ENCODE assay signal across 7 cellular contexts in genomic region chr2:130355578-130356431, GRCh38. TPM values are rescaled to one million over a fixed set of nuclear protein-coding genes. Genes with fewer than 3 reads are reported as not detected.
A peak's percentile ranks its signal among the peaks of the same experiment; 100 is the strongest.
DNase-seq lines count a peak whose midpoint lies in the region; TF ChIP-seq lines count a peak whose summit lies in the region.

TSS of gene PTPN18 (plus strand) at chr2:130356056. CDS start at chr2:130356108, 52 bp downstream.

- H3K36me3 ChIP-seq in HAP-1 (replicated peaks), result no peaks in the 10 kb centered on the region; the same call in 1 of the 2 replicates
- no peaks in the 10 kb centered on the region for H3K36me3 ChIP-seq in MG63
- H3K36me3 ChIP-seq in SU-DHL-6 (ENCODE audit: low read length), result no peaks in the 10 kb centered on the region
- H3K36me3 ChIP-seq in left ventricle myocardium inferior, result no peaks in the 10 kb centered on the region

- DNase-seq in HAP-1 (ENCODE audit: low spot score in 2 of 2) (peak; percentile 55 to 85), MG63 (peak; percentile 89), left ventricle myocardium inferior (peak; percentile 94), posterior vena cava (ENCODE audit: low spot score) (peak; percentile 97)

- intact Hi-C loops in left ventricle myocardium inferior (cut with micrococcal nuclease), result no loop called here
- intact Hi-C loops in posterior vena cava (cut with DNase I), result no loop called here

- H3K9me3 ChIP-seq in HAP-1 (no peaks in the 10 kb centered on the region), MG63 (no peaks in the 10 kb centered on the region), SU-DHL-6 (ENCODE audit: insufficient read depth, low read length) (no peaks in the 10 kb centered on the region), left ventricle myocardium inferior (replicated peaks) (peaks cover 8% of the 10 kb centered on the region)

- no peaks in the 10 kb centered on the region for H3K9me2 ChIP-seq in SU-DHL-6 (replicated peaks; ENCODE audit: insufficient read depth, low read length)

- peak within 1 kb of the TSS; percentile 66 for H3K9ac ChIP-seq in SU-DHL-6 (ENCODE audit: low read length)

- H2AFZ ChIP-seq in SU-DHL-6 (ENCODE audit: low read depth, low read length, severe bottlenecking), result peak within 1 kb of the TSS; percentile 98

- H3K27ac ChIP-seq in SU-DHL-6 (ENCODE audit: low read depth, low read length) (no peak within 1 kb of the TSS), angular gyrus (ENCODE audit: low read depth, low read length) (peak within 1 kb of the TSS; percentile 77), left ventricle myocardium inferior (replicated peaks) (peak within 1 kb of the TSS; percentile 88)

- peak; percentile 34; the same call in 1 of the 3 replicates for TF ChIP-seq CTCF in GM12872 (IDR thresholded peaks at IDR 0.05; ENCODE audit: insufficient read depth, low read depth, low read length)
- peak; percentile 11 for TF ChIP-seq CTCF in SU-DHL-6 (IDR thresholded peaks at IDR 0.05; ENCODE audit: insufficient read depth, low read length, poor library complexity, severe bottlenecking)
- TF ChIP-seq CTCF in left ventricle myocardium inferior (IDR thresholded peaks at IDR 0.05; ENCODE audit: borderline replicate concordance), result peak; percentile 79

- H3K4me3 ChIP-seq in HAP-1 (peak within 1 kb of the TSS; percentile 67), MG63 (peak within 1 kb of the TSS; percentile 65), SU-DHL-6 (ENCODE audit: insufficient read depth, low read length, poor library complexity, severe bottlenecking) (peak within 1 kb of the TSS; percentile 79), left ventricle myocardium inferior (peak within 1 kb of the TSS; percentile 77)

- in situ Hi-C loops in HAP-1 (cut with MboI; ENCODE audit: low sequenced_read_pairs), result loop anchor here (25.0 kb wide), 2 partner anchors 756 to 1131 kb away; partner anchors contain the start of genes MZT2A, PLEKHB2 and TUBA3D

- H3K27me3 ChIP-seq in HAP-1 (ENCODE audit: low read depth) (no peaks in the 10 kb centered on the region), MG63 (no peaks in the 10 kb centered on the region), SU-DHL-6 (ENCODE audit: low read length) (no peaks in the 10 kb centered on the region), left ventricle myocardium inferior (ENCODE audit: low read depth) (no peaks in the 10 kb centered on the region)

- H3F3A ChIP-seq in SU-DHL-6 (ENCODE audit: insufficient read depth), result peaks cover 25% of the 10 kb centered on the region

- H3K4me2 ChIP-seq in SU-DHL-6 (ENCODE audit: low read depth, low read length, poor library complexity, severe bottlenecking), result peak within 1 kb of the TSS; percentile 71

- peaks cover 5% of the 10 kb centered on the region; the same call in 1 of the 2 replicates for H3K4me1 ChIP-seq in HAP-1
- H3K4me1 ChIP-seq in left ventricle myocardium inferior, result peaks cover 53% of the 10 kb centered on the region

- H4K20me1 ChIP-seq in SU-DHL-6 (ENCODE audit: low read depth, low read length), result no peaks in the 10 kb centered on the region

- no peaks in the 10 kb centered on the region for H3K79me2 ChIP-seq in SU-DHL-6 (ENCODE audit: insufficient read depth, low read length)

RNA-seq across cellular contexts. Expression of gene PTPN18, which starts in this region (rescaled TPM):
- 8.4 and 66.1 TPM in 2 replicates for total RNA-seq in MG63 (2014; rRNA removed; shearing (Covaris generic); ENCODE audit: low replicate concordance)
- total RNA-seq in left ventricle myocardium inferior, result 13.9 TPM
- 10 to 100 TPM; 33.6 to 58.7 TPM for total RNA-seq in posterior vena cava

Comparison
In these comparisons a context has a peak if more than half of its experiments do, and no peak if none do; other contexts are left out.
1. CTCF ChIP-seq: peak in every context shown above with its lines; median percentile 79 in left ventricle myocardium inferior; 34 in GM12872; 11 in SU-DHL-6.